In the genomic region with DNA sequence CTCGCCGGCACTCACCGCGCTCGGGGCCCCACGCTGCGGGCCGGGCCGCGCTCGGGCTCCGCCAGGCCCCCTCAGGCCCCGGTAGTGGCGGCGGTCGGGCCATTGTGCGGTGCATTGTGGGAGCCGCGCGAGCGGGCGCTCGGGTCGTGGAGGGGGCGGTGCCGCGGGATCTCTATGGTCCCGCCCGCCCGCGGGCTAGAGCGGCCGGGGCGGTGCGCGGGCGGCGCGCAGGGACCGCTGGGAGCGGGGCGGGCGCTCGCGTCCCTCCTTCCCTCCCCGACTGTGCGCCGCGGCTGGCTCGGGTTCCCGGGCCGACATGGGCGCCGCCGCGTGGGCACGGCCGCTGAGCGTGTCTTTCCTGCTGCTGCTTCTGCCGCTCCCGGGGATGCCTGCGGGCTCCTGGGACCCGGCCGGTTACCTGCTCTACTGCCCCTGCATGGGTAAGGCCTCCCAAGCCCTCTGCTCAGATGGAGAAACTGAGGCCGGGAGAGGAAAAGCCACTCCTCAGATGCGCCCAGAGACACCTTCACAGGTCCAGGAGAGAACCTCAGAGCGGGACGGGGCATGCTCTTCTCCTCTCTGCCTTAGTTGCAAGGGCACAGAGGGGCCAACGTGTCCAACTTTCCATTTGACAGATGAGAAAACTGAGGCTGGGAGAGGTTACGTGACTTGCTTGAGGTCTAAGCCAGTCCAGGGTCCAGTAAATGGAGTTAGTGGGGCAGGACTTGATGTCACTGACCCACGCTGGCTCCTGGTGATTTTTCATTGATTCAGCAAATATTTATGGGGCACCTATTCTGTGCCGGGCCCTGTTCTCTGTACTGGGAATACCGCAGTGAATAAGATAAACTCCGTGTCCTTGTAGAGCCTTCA, we compare ENCODE assay signal across 1 cellular context.
A peak's percentile ranks its signal among the peaks of the same experiment; 100 is the strongest.
TF ChIP-seq lines count a peak whose summit lies in the region.

A gene with protein sequence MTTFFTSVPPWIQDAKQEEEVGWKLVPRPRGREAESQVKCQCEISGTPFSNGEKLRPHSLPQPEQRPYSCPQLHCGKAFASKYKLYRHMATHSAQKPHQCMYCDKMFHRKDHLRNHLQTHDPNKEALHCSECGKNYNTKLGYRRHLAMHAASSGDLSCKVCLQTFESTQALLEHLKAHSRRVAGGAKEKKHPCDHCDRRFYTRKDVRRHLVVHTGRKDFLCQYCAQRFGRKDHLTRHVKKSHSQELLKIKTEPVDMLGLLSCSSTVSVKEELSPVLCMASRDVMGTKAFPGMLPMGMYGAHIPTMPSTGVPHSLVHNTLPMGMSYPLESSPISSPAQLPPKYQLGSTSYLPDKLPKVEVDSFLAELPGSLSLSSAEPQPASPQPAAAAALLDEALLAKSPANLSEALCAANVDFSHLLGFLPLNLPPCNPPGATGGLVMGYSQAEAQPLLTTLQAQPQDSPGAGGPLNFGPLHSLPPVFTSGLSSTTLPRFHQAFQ (minus strand): TSS at position 118 of the 873 bp plus-strand sequence. CDS start 5,565 bp downstream, outside the sequence.
A gene (plus strand): TSS at position 255 of the 873 bp plus-strand sequence. CDS start 62 bp downstream, at position 317.

TF ChIP-seq in IMR-90, 13 proteins besides CTCF, POLR2A, EP300 and RAD21:
- no peak for TF ChIP-seq FOS (IDR thresholded peaks at IDR 0.05; ENCODE audit: low read depth, low read length)
- no peak for TF ChIP-seq RFX5 (IDR thresholded peaks at IDR 0.05; ENCODE audit: low read depth, low read length)
- peak; percentile 55; the same call in 1 of the 2 replicates for TF ChIP-seq MAZ (IDR thresholded peaks at IDR 0.05; ENCODE audit: borderline replicate concordance, low read depth, low read length)
- TF ChIP-seq CHD1 (IDR thresholded peaks at IDR 0.05; ENCODE audit: low read depth, low read length), result no peak
- TF ChIP-seq MXI1 (IDR thresholded peaks at IDR 0.05; ENCODE audit: borderline replicate concordance, low read depth, low read length), result peak; percentile 94
- peak; percentile 45 for TF ChIP-seq MAFK (IDR thresholded peaks at IDR 0.05; ENCODE audit: low read depth, low read length)
- TF ChIP-seq NFE2L2 (IDR thresholded peaks at IDR 0.05; ENCODE audit: low read depth, low read length), result no peak
- TF ChIP-seq, protein P1, sequence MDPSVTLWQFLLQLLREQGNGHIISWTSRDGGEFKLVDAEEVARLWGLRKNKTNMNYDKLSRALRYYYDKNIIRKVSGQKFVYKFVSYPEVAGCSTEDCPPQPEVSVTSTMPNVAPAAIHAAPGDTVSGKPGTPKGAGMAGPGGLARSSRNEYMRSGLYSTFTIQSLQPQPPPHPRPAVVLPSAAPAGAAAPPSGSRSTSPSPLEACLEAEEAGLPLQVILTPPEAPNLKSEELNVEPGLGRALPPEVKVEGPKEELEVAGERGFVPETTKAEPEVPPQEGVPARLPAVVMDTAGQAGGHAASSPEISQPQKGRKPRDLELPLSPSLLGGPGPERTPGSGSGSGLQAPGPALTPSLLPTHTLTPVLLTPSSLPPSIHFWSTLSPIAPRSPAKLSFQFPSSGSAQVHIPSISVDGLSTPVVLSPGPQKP (IDR thresholded peaks at IDR 0.05; ENCODE audit: borderline replicate concordance, low read depth, low read length), result no peak
- 0 out of 2 replicates have a peak, but pooled peaks have one; percentile 3 for TF ChIP-seq BHLHE40 (IDR thresholded peaks at IDR 0.05; ENCODE audit: low read depth, low read length)
- TF ChIP-seq SMC3 (IDR thresholded peaks at IDR 0.05; ENCODE audit: low read depth, low read length), result no peak
- TF ChIP-seq RCOR1 (IDR thresholded peaks at IDR 0.05; ENCODE audit: insufficient replicate concordance, low read length), result no peak
- TF ChIP-seq CEBPB (IDR thresholded peaks at IDR 0.05; ENCODE audit: low read depth, low read length), result no peak
- TF ChIP-seq, protein P2, sequence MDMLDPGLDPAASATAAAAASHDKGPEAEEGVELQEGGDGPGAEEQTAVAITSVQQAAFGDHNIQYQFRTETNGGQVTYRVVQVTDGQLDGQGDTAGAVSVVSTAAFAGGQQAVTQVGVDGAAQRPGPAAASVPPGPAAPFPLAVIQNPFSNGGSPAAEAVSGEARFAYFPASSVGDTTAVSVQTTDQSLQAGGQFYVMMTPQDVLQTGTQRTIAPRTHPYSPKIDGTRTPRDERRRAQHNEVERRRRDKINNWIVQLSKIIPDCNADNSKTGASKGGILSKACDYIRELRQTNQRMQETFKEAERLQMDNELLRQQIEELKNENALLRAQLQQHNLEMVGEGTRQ (IDR thresholded peaks at IDR 0.05; ENCODE audit: low read depth, low read length), result 0 out of 2 replicates have a peak, but pooled peaks have one; percentile 4
TF ChIP-seq in IMR-90: peak in this region for 5.
